1 cellular context compared by ENCODE assay signal in genomic region chr3:148707596-148708386, GRCh38.
TF ChIP-seq lines count a peak whose summit lies in the region.

No MANE protein-coding gene starts in this region.

TF ChIP-seq in H1, 55 proteins besides CTCF, POLR2A, EP300 and RAD21:
- TF ChIP-seq HDAC2 (IDR thresholded peaks at IDR 0.05; ENCODE audit: borderline replicate concordance in 1 of 2, low read depth in 2 of 2, low read length in 2 of 2) (no peak), GTF2F1 (IDR thresholded peaks at IDR 0.05; ENCODE audit: borderline replicate concordance, low read depth, low read length) (no peak), SP1 (IDR thresholded peaks at IDR 0.05; ENCODE audit: low read depth, low read length) (no peak), CHD1 (IDR thresholded peaks at IDR 0.05; ENCODE audit: low read depth, low read length) (no peak), SRF (IDR thresholded peaks at IDR 0.05; ENCODE audit: low read depth, low read length) (no peak), HDAC6 (IDR thresholded peaks at IDR 0.05; ENCODE audit: low read depth, low read length) (no peak), ASH2L (IDR thresholded peaks at IDR 0.05; ENCODE audit: low read length) (no peak), YY1 (IDR thresholded peaks at IDR 0.05; ENCODE audit: low read depth, low read length) (no peak), RFX5 (IDR thresholded peaks at IDR 0.05; ENCODE audit: borderline replicate concordance, low read depth, low read length) (no peak), TCF12 (IDR thresholded peaks at IDR 0.05; ENCODE audit: low read depth, low read length) (no peak), SIRT6 (IDR thresholded peaks at IDR 0.05; ENCODE audit: low read length) (no peak)
- TF ChIP-seq, protein P1, sequence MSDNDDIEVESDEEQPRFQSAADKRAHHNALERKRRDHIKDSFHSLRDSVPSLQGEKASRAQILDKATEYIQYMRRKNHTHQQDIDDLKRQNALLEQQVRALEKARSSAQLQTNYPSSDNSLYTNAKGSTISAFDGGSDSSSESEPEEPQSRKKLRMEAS (IDR thresholded peaks at IDR 0.05): no peak
- TF ChIP-seq, protein P2, sequence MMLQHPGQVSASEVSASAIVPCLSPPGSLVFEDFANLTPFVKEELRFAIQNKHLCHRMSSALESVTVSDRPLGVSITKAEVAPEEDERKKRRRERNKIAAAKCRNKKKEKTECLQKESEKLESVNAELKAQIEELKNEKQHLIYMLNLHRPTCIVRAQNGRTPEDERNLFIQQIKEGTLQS (IDR thresholded peaks at IDR 0.05; ENCODE audit: insufficient read depth, low read depth, low read length): no peak
